ENCODE assay signal across 11 cellular contexts in the genomic region with DNA sequence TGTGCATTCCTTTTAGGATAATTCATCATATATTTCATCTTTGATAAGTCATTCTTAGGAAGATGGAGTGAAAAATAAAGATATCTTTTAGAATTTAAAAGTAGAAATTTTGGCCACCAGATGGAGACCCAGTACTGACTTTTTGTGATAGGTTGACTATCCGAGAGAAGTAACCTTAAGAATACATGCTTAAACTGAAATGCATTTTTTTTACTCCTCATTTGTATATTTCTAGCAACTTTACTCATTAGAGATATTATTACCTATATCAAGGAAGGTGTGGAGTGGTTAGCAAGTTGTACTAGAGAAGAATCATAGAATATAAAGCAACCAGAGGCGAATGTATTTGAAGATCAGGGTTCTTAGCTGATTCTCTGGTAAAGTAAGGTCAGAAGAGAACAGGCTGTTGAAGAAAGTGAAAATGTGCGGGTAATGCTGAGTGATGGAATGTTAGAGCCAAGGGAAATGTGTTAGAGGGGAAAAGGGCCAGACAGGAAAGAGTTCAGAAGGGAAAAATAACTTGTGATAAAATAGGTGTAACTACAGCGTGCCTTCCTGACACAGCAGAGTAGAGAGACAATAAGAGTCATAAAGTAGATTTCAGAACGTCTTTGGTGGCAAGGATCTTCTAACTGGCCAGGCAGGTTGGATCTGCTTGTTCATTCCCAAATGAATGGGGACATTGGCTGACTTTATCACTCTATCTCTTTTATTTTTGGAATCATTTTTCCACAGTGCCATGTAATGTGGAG. TPM values are rescaled to one million over a fixed set of nuclear protein-coding genes. Genes with fewer than 3 reads are reported as not detected.
DNase-seq lines count a peak whose midpoint lies in the region; ATAC-seq, FAIRE-seq and TF ChIP-seq lines count a peak whose summit lies in the region.
"Had no signal": no experiment of that assay in that cellular context is flagged by ENCODE, and none has a peak within 500 bp of the region (broad histone marks: within the 10 kb centered on the region; RNA-seq: fewer than 3 reads in every experiment).

No MANE protein-coding gene starts in this region.

- TF ChIP-seq POLR2A in HepG2 (IDR thresholded peaks at IDR 0.05; ENCODE audit: insufficient read depth in 1 of 2, low read depth in 2 of 2, low read length in 2 of 2) = no peak
- TF ChIP-seq POLR2A in spleen (IDR thresholded peaks at IDR 0.05) = no peak

- H2AFZ ChIP-seq in mammary epithelial cell (ENCODE audit: low read depth, low read length) (no peak overlapping the region), HepG2 (ENCODE audit: low read length) (no peak overlapping the region)

- BruUV-seq in mammary epithelial cell (replicated peaks; lab: Mats Ljungman, UMichigan) (no TSS peak), HepG2 (replicated peaks; lab: Mats Ljungman, UMichigan) (no TSS peak)

- ATAC-seq in HepG2 (peak; percentile 36; the same call in 1 of the 3 replicates), aorta (ENCODE audit: low FRiP score) (no peak), HG02623 (IDR thresholded peaks at IDR 0.05; ENCODE audit: unreplicated experiment) (no peak)

- H3K9ac ChIP-seq in mammary epithelial cell (ENCODE audit: insufficient read depth, low read length) (no peak overlapping the region), HepG2 (ENCODE audit: insufficient read depth, low read depth, low read length) (no peak overlapping the region)

- TF ChIP-seq RAD21 in HepG2 (CRISPR knock-in tag; IDR thresholded peaks at IDR 0.05) = peak; percentile 24; the same call in 1 of the 2 replicates

- TF ChIP-seq CTCF in mammary epithelial cell (conservative IDR thresholded peaks at IDR 0.05 in 1 of 2, IDR thresholded peaks at IDR 0.05 in 1 of 2; ENCODE audit: extremely low read depth in 1 of 2, insufficient read depth in 1 of 2, low read depth in 1 of 2, low read length in 2 of 2) (peak; percentile 19 to 41), HepG2 (CRISPR knock-in tag; IDR thresholded peaks at IDR 0.05) (peak; percentile 38), spleen (IDR thresholded peaks at IDR 0.05 in 8 of 11, conservative IDR thresholded peaks at IDR 0.05 in 3 of 11) (peak in 3 of 11 experiments; percentile 23 to 48 (median 40))

- no peaks in the 10 kb centered on the region for H4K20me1 ChIP-seq in mammary epithelial cell (ENCODE audit: insufficient read depth, low read length)
- no peaks in the 10 kb centered on the region for H4K20me1 ChIP-seq in HepG2 (ENCODE audit: insufficient read depth, low read length)

- no peak overlapping the region for H3K4me2 ChIP-seq in mammary epithelial cell (ENCODE audit: insufficient read depth, low read depth, low read length)
- no peak overlapping the region for H3K4me2 ChIP-seq in HepG2 (ENCODE audit: low read depth, low read length)

- in situ Hi-C loops in mammary epithelial cell (cut with MboI; ENCODE audit: low sequenced_read_pairs in 2 of 2) (loop anchor here in 1 of 2 donors (25.0 kb wide), 1 partner anchor 136 kb away; no protein-coding TSS in a partner anchor), HepG2 (cut with HindIII; ENCODE audit: extremely low pct_ligation_motif_present, low pct_unique_long_range_greater_than_20kb) (loop anchor here (5.0 kb wide), 1 partner anchor 141 kb away; no protein-coding TSS in a partner anchor)

- H3K9me3 ChIP-seq in mammary epithelial cell (replicated peaks; ENCODE audit: insufficient read depth, low read length) = no peaks in the 10 kb centered on the region
- no peaks in the 10 kb centered on the region for H3K9me3 ChIP-seq in HepG2 (ENCODE audit: low read length)
- H3K9me3 ChIP-seq in aorta (ENCODE audit: control insufficient read depth, low read length) = no peaks in the 10 kb centered on the region
- no peaks in the 10 kb centered on the region for H3K9me3 ChIP-seq in spleen

- peak; percentile 15 for DNase-seq in SKM-1 treated with dmso at 0.1 percent for 144 hours (lab: John Stamatoyannopoulos, UW; ENCODE audit: unreplicated experiment)
- no peak for DNase-seq in SKM-1 (lab: John Stamatoyannopoulos, UW; ENCODE audit: unreplicated experiment)
- no peak for DNase-seq in mammary epithelial cell
- peak; percentile 10 for DNase-seq in HepG2 (ENCODE audit: low spot score)
- DNase-seq in aorta = no peak
- DNase-seq in NCI-H2107 (lab: John Stamatoyannopoulos, UW) = no peak
- DNase-seq in spleen = no peak
- DNase-seq: activated T-cell treated with anti-CD3 and anti-CD28 coated beads, Interleukin-2, amount 50 U/mL, for 24 hours; CD4-positive, CD25-positive, alpha-beta regulatory T cell had no signal

- H3K4me3 ChIP-seq in mammary epithelial cell (replicated peaks in 1 of 3; ENCODE audit: insufficient read depth in 1 of 3, low read depth in 2 of 3, low read length in 3 of 3) (no peak overlapping the region), HepG2 (replicated peaks in 1 of 3; ENCODE audit: insufficient read depth in 1 of 3, low read depth in 2 of 3, low read length in 3 of 3) (no peak overlapping the region), aorta (ENCODE audit: low read length in 2 of 2) (peak overlapping the region; percentile 18 to 26), spleen (no peak overlapping the region)

- TF ChIP-seq EP300 in HepG2 (IDR thresholded peaks at IDR 0.05; ENCODE audit: low read depth in 2 of 2, low read length in 2 of 2) (no peak), HepG2 (CRISPR knock-in tag; IDR thresholded peaks at IDR 0.05; ENCODE audit: borderline replicate concordance) (no peak)

- H3K79me2 ChIP-seq in mammary epithelial cell (ENCODE audit: insufficient read depth, low read length) (no peaks in the 10 kb centered on the region), HepG2 (ENCODE audit: insufficient read depth, low read length) (no peaks in the 10 kb centered on the region)

- CTCF ChIA-PET in mammary epithelial cell (lab: Charles Lee; ENCODE audit: low non-redundant PET) (no interaction called here), HepG2 (lab: Yijun Ruan, JAX; ENCODE audit: low intra/inter-chr PET ratio, low total read pairs) (interaction anchor here (3.8 kb wide), 1 partner anchor 141 kb away, joined by 22 read pairs; no protein-coding TSS in a partner anchor)

- POLR2A ChIA-PET in HepG2 (lab: Yijun Ruan, JAX) = no interaction called here

- 24% methylated on average over 5 of the region's 5 CpGs for WGBS in mammary epithelial cell (ENCODE audit: low coverage, missing lambda C conversion rate)
- 16% methylated on average over 5 of the region's 5 CpGs for WGBS in HepG2 (ENCODE audit: low lambda C conversion rate)
- WGBS in aorta, 2 donors = 4% methylated on average over 5 of the region's 5 CpGs
- 31 to 49% (median 44%) methylated on average over 5 of the region's 5 CpGs for WGBS in spleen, 5 donors

- H3K27me3 ChIP-seq in mammary epithelial cell (ENCODE audit: insufficient read depth, low read length) = no peaks in the 10 kb centered on the region
- H3K27me3 ChIP-seq in HepG2 (ENCODE audit: control insufficient read depth in 1 of 2, insufficient read depth in 2 of 2, low read length in 2 of 2) = 0 out of 5 replicates have a peak, but pooled peaks cover 0 to 2% of the 10 kb centered on the region in 2 experiments
- H3K27me3 ChIP-seq in aorta (ENCODE audit: control insufficient read depth in 1 of 2, insufficient read depth in 2 of 2, low read length in 1 of 2) = no peaks in the 10 kb centered on the region
- H3K27me3 ChIP-seq in spleen (replicated peaks in 1 of 7) = no peaks in the 10 kb centered on the region

- no peak for FAIRE-seq in HepG2 (lab: Jason Lieb, UNC)

- H3K36me3 ChIP-seq in mammary epithelial cell (ENCODE audit: insufficient read depth, low read length) (no peaks in the 10 kb centered on the region), HepG2 (replicated peaks in 1 of 2; ENCODE audit: control insufficient read depth in 1 of 2, insufficient read depth in 2 of 2, low read length in 2 of 2) (no peaks in the 10 kb centered on the region), aorta (ENCODE audit: control insufficient read depth in 1 of 2, insufficient read depth in 2 of 2, low read length in 1 of 2) (no peaks in the 10 kb centered on the region), spleen (no peaks in the 10 kb centered on the region)

- intact Hi-C loops in mammary epithelial cell (cut with micrococcal nuclease) = loop anchor here (1.0 to 5.0 kb wide), 2 partner anchors 141 to 221 kb away; no protein-coding TSS in a partner anchor
- intact Hi-C loops in HepG2 (cut with micrococcal nuclease; ENCODE audit: unreplicated experiment) = loop anchor here (1.0 to 5.0 kb wide), 2 partner anchors 141 to 221 kb away; no protein-coding TSS in a partner anchor
- intact Hi-C loops in aorta (cut with DNase I) = loop anchor here (2.0 to 10.0 kb wide), 3 partner anchors 46 to 141 kb away; partner anchors contain the start of gene APOB (in 1 of the 2)
- intact Hi-C loops in spleen (cut with DNase I; ENCODE audit: low total_unique reads) = no loop called here

- H3K4me1 ChIP-seq in mammary epithelial cell (ENCODE audit: insufficient read depth, low read length) = no peaks in the 10 kb centered on the region
- H3K4me1 ChIP-seq in HepG2 (ENCODE audit: insufficient read depth, low read length) = no peaks in the 10 kb centered on the region
- no peaks in the 10 kb centered on the region for H3K4me1 ChIP-seq in aorta (ENCODE audit: control insufficient read depth in 1 of 2, insufficient read depth in 2 of 2, low read length in 2 of 2)
- no peaks in the 10 kb centered on the region for H3K4me1 ChIP-seq in spleen

- dilution Hi-C loops in mammary epithelial cell (cut with HindIII; ENCODE audit: low sequenced_read_pairs) = no loop called here

- no peak overlapping the region for H3K27ac ChIP-seq in mammary epithelial cell (ENCODE audit: insufficient read depth, low read depth, low read length)
- no peak overlapping the region for H3K27ac ChIP-seq in HepG2 (ENCODE audit: extremely low read length, insufficient read depth, low read length)
- peak overlapping the region in 1 of 2 donors; percentile 57 for H3K27ac ChIP-seq in aorta (ENCODE audit: low read depth in 1 of 2, low read length in 2 of 2)
- peak overlapping the region in 1 of 8 donors; percentile 34 for H3K27ac ChIP-seq in spleen

RNA-seq across cellular contexts. Expression of gene TDRD15, which starts 52.3 kb away (rescaled TPM):
- total RNA-seq in mammary epithelial cell (not detected), HepG2 (2016; rRNA removed; fragmentation: Illumina TruSeq; extraction: Trizol) (0.28 and 0.29 TPM in 2 replicates), aorta (under 1 TPM; 0.06 to 0.15 TPM), spleen (under 1 TPM; 0.09 to 0.98 (median 0.70) TPM)
- polyA plus RNA-seq in mammary epithelial cell (not detected), HepG2 (2011; rRNA removed) (0.07 and 0.12 TPM in 2 replicates), aorta (not detected), spleen (under 1 TPM; 0.02 to 0.07 (median 0.06) TPM)
- not detected for polyA minus RNA-seq in mammary epithelial cell
- total RNA-seq in HepG2 (2016; cell fraction: cytosol; rRNA removed; fragmentation: Illumina TruSeq; extraction: Trizol; ENCODE audit: low read depth) = not detected in 2 replicates
- total RNA-seq in HepG2 (2016; cell fraction: insoluble cytoplasmic fraction; rRNA removed; fragmentation: Illumina TruSeq; extraction: Trizol) = 0.24 and 0.30 TPM in 2 replicates
- total RNA-seq in HepG2 (2016; cell fraction: membrane; rRNA removed; fragmentation: Illumina TruSeq; extraction: Trizol) = 0.03 and 0.09 TPM in 2 replicates
- 1.7 TPM in 2 replicates for total RNA-seq in HepG2 (2016; cell fraction: nucleus; rRNA removed; fragmentation: Illumina TruSeq; extraction: Trizol)
- polyA plus RNA-seq in HepG2 (2011; cell fraction: cytosol; rRNA removed) = 0.01 and 0.03 TPM in 2 replicates
- polyA plus RNA-seq in HepG2 (2011; cell fraction: nucleus; rRNA removed) = 0.14 and 0.29 TPM in 2 replicates
- polyA plus RNA-seq in HepG2 (2012) = 0.08 and 0.23 TPM in 2 replicates
- polyA plus RNA-seq in HepG2 (2016; cell fraction: cytosol; fragmentation: Illumina TruSeq; extraction: Trizol; ENCODE audit: low read depth) = not detected in 2 replicates
- polyA plus RNA-seq in HepG2 (2016; cell fraction: insoluble cytoplasmic fraction; fragmentation: Illumina TruSeq; extraction: Trizol; ENCODE audit: low read depth) = 0.23 TPM in 2 replicates
- not detected in 2 replicates for polyA plus RNA-seq in HepG2 (2016; cell fraction: membrane; fragmentation: Illumina TruSeq; extraction: Trizol; ENCODE audit: low read depth)
- 0.61 and 0.62 TPM in 2 replicates for polyA plus RNA-seq in HepG2 (2016; cell fraction: nucleus; fragmentation: Illumina TruSeq; extraction: Trizol; ENCODE audit: insufficient read depth, low read depth)
- 0.22 TPM in 1 of 2 replicates, not detected in the other for polyA minus RNA-seq in HepG2 (2011; rRNA and poly(A)+ RNA removed; ENCODE audit: low replicate concordance)
- polyA minus RNA-seq in HepG2 (2011; cell fraction: cytosol; rRNA and poly(A)+ RNA removed) = 0.20 TPM in 1 of 2 replicates, not detected in the other
- 7.6 and 9.0 TPM in 2 replicates for polyA minus RNA-seq in HepG2 (2011; cell fraction: nucleus; rRNA and poly(A)+ RNA removed)
- total RNA-seq: CD4-positive, CD25-positive, alpha-beta regulatory T cell; fibroblast of lung had no signal
- polyA plus RNA-seq: CD4-positive, CD25-positive, alpha-beta regulatory T cell; fibroblast of lung had no signal

Comparison
In these comparisons a context has a peak if more than half of its experiments do, and no peak if none do; other contexts are left out.
1. DNase-seq: peak in SKM-1 treated with dmso at 0.1 percent for 144 hours (single experiment) and HepG2 (single experiment); none in SKM-1 (single experiment), mammary epithelial cell (single experiment), aorta (0 of 2), NCI-H2107 (single experiment) and spleen (single experiment).
2. H3K4me3 ChIP-seq: peak in aorta (2 of 2); none in mammary epithelial cell (0 of 3), HepG2 (0 of 3) and spleen (0 of 8).